11 cellular contexts compared by ENCODE assay signal in genomic region chr1:222817529-222817928, GRCh38. TPM values are rescaled to one million over a fixed set of nuclear protein-coding genes. Genes with fewer than 3 reads are reported as not detected.
DNase-seq lines count a peak whose midpoint lies in the region; ATAC-seq and TF ChIP-seq lines count a peak whose summit lies in the region.
"Had no signal": no experiment of that assay in that cellular context is flagged by ENCODE, and none has a peak within 500 bp of the region (broad histone marks: within the 10 kb centered on the region; RNA-seq: fewer than 3 reads in every experiment).

No MANE protein-coding gene starts in this region.

- POLR2A ChIA-PET in naive thymus-derived CD4-positive, alpha-beta T cell (lab: Charles Lee), result no interaction called here

- H3K27me3 Mint-ChIP-seq in naive thymus-derived CD4-positive, alpha-beta T cell, result no peaks in the 10 kb centered on the region

- peaks cover 0 to 3% (median 0%) of the 10 kb centered on the region in 11 donors for H3K9me3 Mint-ChIP-seq in naive thymus-derived CD4-positive, alpha-beta T cell

- H3K27me3 ChIP-seq in naive thymus-derived CD4-positive, alpha-beta T cell (ENCODE audit: control insufficient read depth in 2 of 2, insufficient read depth in 2 of 2, low read length in 2 of 2), result no peaks in the 10 kb centered on the region

- peak; percentile 33 for ATAC-seq in naive thymus-derived CD4-positive, alpha-beta T cell
- ATAC-seq in HG03354 (IDR thresholded peaks at IDR 0.05; ENCODE audit: poor library complexity, severe bottlenecking, unreplicated experiment) (no peak), HG02623 (IDR thresholded peaks at IDR 0.05; ENCODE audit: unreplicated experiment) (no peak), GM19463 (IDR thresholded peaks at IDR 0.05; ENCODE audit: unreplicated experiment) (no peak)

- H3K36me3 ChIP-seq in naive thymus-derived CD4-positive, alpha-beta T cell (ENCODE audit: control insufficient read depth in 2 of 3, insufficient read depth in 3 of 3, low read length in 3 of 3), result peaks cover 0 to 5% (median 0%) of the 10 kb centered on the region in 3 experiments

- H3K27ac ChIP-seq in naive thymus-derived CD4-positive, alpha-beta T cell (ENCODE audit: low read depth, low read length), result no peak overlapping the region

- no peak overlapping the region for H3K27ac Mint-ChIP-seq in naive thymus-derived CD4-positive, alpha-beta T cell

- no peak overlapping the region for H3K4me3 ChIP-seq in choroid plexus epithelial cell (ENCODE audit: low read depth, low read length)
- H3K4me3 ChIP-seq in naive thymus-derived CD4-positive, alpha-beta T cell (ENCODE audit: low read length), result no peak overlapping the region

- DNase-seq in AG08396 (ENCODE audit: low spot score), result peak; percentile 86
- peak; percentile 97 for DNase-seq in LHCN-M2 (ENCODE audit: low read depth)
- DNase-seq in choroid plexus epithelial cell (ENCODE audit: low read depth), result peak; percentile 78
- DNase-seq in naive thymus-derived CD4-positive, alpha-beta T cell, result no peak
- no peak for DNase-seq in ureter (ENCODE audit: low spot score)
- DNase-seq: activated CD4-positive, alpha-beta T cell treated with anti-CD3 and anti-CD28 coated beads, Interleukin-2, amount 50 U/mL, for 4 hours; H7; NCI-H2029 had no signal

- no peaks in the 10 kb centered on the region for H3K9me3 ChIP-seq in naive thymus-derived CD4-positive, alpha-beta T cell (ENCODE audit: control insufficient read depth in 2 of 3, low read length in 3 of 3)

- H3K4me1 Mint-ChIP-seq in naive thymus-derived CD4-positive, alpha-beta T cell, result peaks cover 21 to 47% (median 36%) of the 10 kb centered on the region in 7 donors

- H3K4me1 ChIP-seq in naive thymus-derived CD4-positive, alpha-beta T cell (ENCODE audit: control insufficient read depth in 2 of 2, insufficient read depth in 2 of 2, low read length in 2 of 2), result no peaks in the 10 kb centered on the region

- no peak for TF ChIP-seq CTCF in choroid plexus epithelial cell (conservative IDR thresholded peaks at IDR 0.05; ENCODE audit: low read depth, low read length)

- H3K36me3 Mint-ChIP-seq in naive thymus-derived CD4-positive, alpha-beta T cell, result peaks cover 0 to 7% (median 0%) of the 10 kb centered on the region in 5 donors

- intact Hi-C loops in naive thymus-derived CD4-positive, alpha-beta T cell (cut with micrococcal nuclease), result loop anchor here (5.0 to 10.0 kb wide), 4 partner anchors 105 to 1073 kb away; partner anchors contain the start of genes AIDA (in 1 of the 2), BROX (in 1 of the 2), DUSP10 (in 1 of the 2) and MIA3 (in 1 of the 2)

- H3K4me3 Mint-ChIP-seq in naive thymus-derived CD4-positive, alpha-beta T cell, result peak overlapping the region in 2 of 10 donors; percentile 30 to 46

- CTCF ChIA-PET in naive thymus-derived CD4-positive, alpha-beta T cell (lab: Charles Lee), result interaction anchor here (0.8 to 1.7 kb wide), 2 partner anchors 19 to 22 kb away, joined by 3 to 5 read pairs; no protein-coding TSS in a partner anchor

RNA-seq across cellular contexts. Expression of gene DISP1, which starts 2.7 kb away (rescaled TPM):
- total RNA-seq in LHCN-M2 (2014; rRNA removed), result 2.9 and 4.0 TPM in 2 replicates
- polyA plus RNA-seq in LHCN-M2 (2012), result 1.6 TPM
- 1 to 10 TPM; 1.7 to 4.6 (median 3.0) TPM for total RNA-seq in naive thymus-derived CD4-positive, alpha-beta T cell
- polyA plus RNA-seq in naive thymus-derived CD4-positive, alpha-beta T cell, result 1 to 10 TPM; 1.8 to 3.6 TPM
- total RNA-seq in ureter, result 7.1 TPM

Comparison
In these comparisons a context has a peak if more than half of its experiments do, and no peak if none do; other contexts are left out.
1. DNase-seq: peak in AG08396 (single experiment), LHCN-M2 (single experiment) and choroid plexus epithelial cell (single experiment); none in naive thymus-derived CD4-positive, alpha-beta T cell (0 of 9) and ureter (single experiment).